Comparison of ENCODE assay signal across 10 cellular contexts in the genomic region with DNA sequence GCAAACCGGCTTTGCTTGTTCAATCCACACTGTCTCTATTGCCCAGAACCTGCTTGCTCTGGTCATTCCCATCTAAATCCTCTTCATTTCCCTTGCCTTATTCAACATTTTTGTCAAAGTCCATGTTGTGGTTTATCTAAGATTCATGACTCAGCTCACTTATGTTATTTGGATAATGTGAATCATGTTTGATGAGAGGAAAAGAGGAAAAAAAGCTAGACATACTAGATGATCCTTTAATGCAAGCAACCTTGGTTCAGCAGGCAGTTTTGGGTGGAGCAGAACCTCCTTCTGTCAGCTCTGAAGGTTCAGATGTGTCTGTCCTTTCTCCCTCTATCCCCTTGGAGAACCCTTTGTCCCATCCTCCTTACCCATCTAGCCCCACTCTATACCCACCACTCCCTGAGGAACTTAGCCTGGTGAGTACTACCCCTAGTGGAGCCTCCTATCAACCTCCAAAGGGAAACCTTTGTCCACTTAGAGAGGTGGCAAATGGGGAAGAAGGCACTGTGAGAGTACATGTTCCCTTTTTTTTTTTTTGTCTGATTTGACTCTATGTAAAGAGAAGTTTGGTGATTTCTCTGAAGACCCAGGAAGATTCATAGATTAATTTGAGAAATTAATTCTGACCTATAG. TPM values are rescaled to one million over a fixed set of nuclear protein-coding genes. Genes with fewer than 3 reads are reported as not detected.
A peak's percentile ranks its signal among the peaks of the same experiment; 100 is the strongest.
DNase-seq lines count a peak whose midpoint lies in the region; ATAC-seq lines count a peak whose summit lies in the region.
"Had no signal": no experiment of that assay in that cellular context is flagged by ENCODE, and none has a peak within 500 bp of the region (broad histone marks: within the 10 kb centered on the region; RNA-seq: fewer than 3 reads in every experiment).

No MANE protein-coding gene starts in this region.

- peaks cover 2% of the 10 kb centered on the region for H3K36me3 Mint-ChIP-seq in IgD-negative memory B cell
- peaks cover 3% of the 10 kb centered on the region for H3K36me3 Mint-ChIP-seq in memory B cell

- H3K4me1 Mint-ChIP-seq in IgD-negative memory B cell: peaks cover 36 to 46% (median 38%) of the 10 kb centered on the region in 3 donors
- H3K4me1 Mint-ChIP-seq in memory B cell: peaks cover 39% of the 10 kb centered on the region

- H3K9me3 Mint-ChIP-seq in IgD-negative memory B cell: no peaks in the 10 kb centered on the region
- H3K9me3 Mint-ChIP-seq in memory B cell: no peaks in the 10 kb centered on the region

- peak overlapping the region; percentile 17 to 69 (median 22) for H3K27ac Mint-ChIP-seq in IgD-negative memory B cell
- peak overlapping the region; percentile 82 for H3K27ac Mint-ChIP-seq in memory B cell
- H3K27ac Mint-ChIP-seq: activated CD4-positive, alpha-beta T cell treated with anti-CD3 and anti-CD28 coated beads, Interleukin-2, amount 10 ng/mL, durations not matched to agents 24 days and 14 days had no signal

- H3K27me3 Mint-ChIP-seq in IgD-negative memory B cell (no peaks in the 10 kb centered on the region), memory B cell (no peaks in the 10 kb centered on the region)
- H3K27me3 Mint-ChIP-seq: activated CD4-positive, alpha-beta T cell treated with anti-CD3 and anti-CD28 coated beads, Interleukin-2, amount 10 ng/mL, durations not matched to agents 24 days and 14 days had no signal

- ATAC-seq in memory B cell (ENCODE audit: low read depth) (peak; percentile 22), GM18861 (IDR thresholded peaks at IDR 0.05; ENCODE audit: unreplicated experiment) (no peak)

- peak; percentile 14 for DNase-seq in AG20443 (ENCODE audit: low spot score)
- DNase-seq in amniotic stem cell (lab: John Stamatoyannopoulos, UW): peak; percentile 47
- DNase-seq in memory B cell (ENCODE audit: low spot score in 2 of 2): no peak
- no peak for DNase-seq in medulla oblongata (ENCODE audit: extremely low spot score)
- DNase-seq in NCI-H446 treated with DMSO at 0.1 percent for 48 hours (lab: John Stamatoyannopoulos, UW): no peak
- DNase-seq in COR-L47 (lab: John Stamatoyannopoulos, UW): no peak
- DNase-seq: activated CD4-positive, alpha-beta T cell treated with anti-CD3 and anti-CD28 coated beads, Interleukin-2, amount 10 ng/mL, durations not matched to agents 24 days and 14 days; activated gamma-delta T cell treated with Interleukin-2 at 50 U/mL for 16 hours had no signal

- H3K4me3 Mint-ChIP-seq in IgD-negative memory B cell (peak overlapping the region in 3 of 4 donors; percentile 3 to 59 (median 51)), memory B cell (no peak overlapping the region)
- H3K4me3 Mint-ChIP-seq: activated CD4-positive, alpha-beta T cell treated with anti-CD3 and anti-CD28 coated beads, Interleukin-2, amount 10 ng/mL, durations not matched to agents 24 days and 14 days had no signal

RNA-seq across cellular contexts. Expression of a gene that starts 2.1 kb away (rescaled TPM):
- polyA plus RNA-seq in IgD-negative memory B cell: 57.3 TPM

RNA-seq across cellular contexts. Expression of a gene that starts 32.5 kb away (rescaled TPM):
- 21.6 TPM for polyA plus RNA-seq in IgD-negative memory B cell

Comparison
In these comparisons a context has a peak if more than half of its experiments do, and no peak if none do; other contexts are left out.
1. DNase-seq: peak in AG20443 (single experiment) and amniotic stem cell (single experiment); none in memory B cell (0 of 2), medulla oblongata (single experiment), NCI-H446 treated with DMSO at 0.1 percent for 48 hours (single experiment) and COR-L47 (single experiment).